2 cellular contexts compared by ENCODE assay signal in the genomic region with DNA sequence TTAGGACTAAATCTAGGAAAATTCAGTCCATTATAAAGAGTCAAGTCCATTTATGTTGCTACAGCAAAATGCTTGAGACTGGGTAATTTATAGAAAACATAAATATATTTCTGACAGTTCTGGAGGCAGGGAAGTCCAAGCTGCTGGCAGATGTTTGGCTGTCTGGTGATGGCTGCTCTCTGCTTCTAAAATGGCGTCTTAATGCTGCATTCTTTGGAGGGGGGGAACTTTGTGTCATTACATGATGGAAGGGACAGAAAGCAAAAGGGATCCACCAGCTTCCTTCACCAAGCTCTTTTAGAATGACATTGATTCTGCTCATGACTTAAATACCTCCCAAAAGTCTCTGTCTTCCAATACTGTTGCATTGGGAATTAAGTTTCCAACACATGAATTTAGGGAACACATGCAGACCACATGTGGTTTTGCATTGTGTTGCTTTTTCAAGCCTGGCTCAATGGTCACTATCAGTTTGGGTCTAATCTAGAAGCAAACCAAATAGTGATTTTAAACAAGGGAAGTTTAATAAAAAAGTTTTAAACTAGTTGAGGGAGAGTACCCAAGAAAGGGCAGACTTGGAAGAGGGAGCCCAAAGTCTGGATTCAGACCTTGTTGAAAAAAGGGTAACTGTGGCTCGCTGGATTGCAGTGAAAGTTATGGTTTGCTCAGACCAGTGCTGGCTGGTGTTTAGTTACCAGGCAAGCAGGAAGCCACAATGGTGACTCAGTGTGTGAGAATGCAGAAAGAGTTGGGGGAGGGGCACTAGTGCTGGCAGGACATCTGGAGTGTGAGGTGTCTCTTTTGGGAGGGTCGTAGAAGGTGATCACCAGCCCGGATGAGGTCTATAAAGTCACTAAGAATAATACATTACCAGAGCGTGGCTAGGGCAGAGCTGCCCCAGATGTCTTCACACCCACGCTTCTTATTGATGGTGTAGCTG.
TF ChIP-seq lines count a peak whose summit lies in the region.

No MANE protein-coding gene starts in this region.

TF ChIP-seq in PFSK-1, 5 proteins besides CTCF, POLR2A, EP300 and RAD21:
- TF ChIP-seq REST (IDR thresholded peaks at IDR 0.05; ENCODE audit: insufficient read depth in 1 of 2, low read depth in 2 of 2, low read length in 2 of 2) (no peak), FOXP2 (optimal IDR thresholded peaks at IDR 0.05; ENCODE audit: borderline replicate concordance, extremely low read depth, extremely low read length, insufficient read depth) (peak; percentile 56), SIN3A (IDR thresholded peaks at IDR 0.05; ENCODE audit: borderline replicate concordance, insufficient read depth, low read length) (no peak), POLR2AphosphoS5 (IDR thresholded peaks at IDR 0.05; ENCODE audit: low read depth, low read length) (no peak)
TF ChIP-seq in PFSK-1: peak in this region for 1.

TF ChIP-seq in H1, 55 proteins besides CTCF, POLR2A, EP300 and RAD21:
- TF ChIP-seq JUND (IDR thresholded peaks at IDR 0.05; ENCODE audit: low read length) (peak; percentile 99), TEAD4 (IDR thresholded peaks at IDR 0.05; ENCODE audit: low read depth, low read length) (peak; percentile 84), JUN (IDR thresholded peaks at IDR 0.05; ENCODE audit: low read depth, low read length) (peak; percentile 92), RNF2 (IDR thresholded peaks at IDR 0.05; ENCODE audit: borderline replicate concordance, low read depth, low read length, missing control alignments, poor library complexity, severe bottlenecking) (no peak), CHD1 (IDR thresholded peaks at IDR 0.05; ENCODE audit: low read depth, low read length) (no peak), SIRT6 (IDR thresholded peaks at IDR 0.05; ENCODE audit: low read length) (no peak), RXRA (IDR thresholded peaks at IDR 0.05; ENCODE audit: insufficient read depth, low read depth, low read length) (no peak), TCF12 (IDR thresholded peaks at IDR 0.05; ENCODE audit: low read depth, low read length) (peak; percentile 89; the same call in 1 of the 2 replicates), ZNF274 (IDR thresholded peaks at IDR 0.05; ENCODE audit: borderline replicate concordance, extremely low read depth, low read length) (no peak), ATF2 (IDR thresholded peaks at IDR 0.05; ENCODE audit: low read length) (no peak), BACH1 (IDR thresholded peaks at IDR 0.05; ENCODE audit: low read length) (no peak), POU5F1 (IDR thresholded peaks at IDR 0.05; ENCODE audit: low read depth, low read length) (no peak), CHD2 (IDR thresholded peaks at IDR 0.05; ENCODE audit: low read length) (0 out of 2 replicates have a peak, but pooled peaks have one; percentile 27), SIX5 (IDR thresholded peaks at IDR 0.05; ENCODE audit: low read depth, low read length) (no peak), HDAC2 (IDR thresholded peaks at IDR 0.05; ENCODE audit: borderline replicate concordance in 1 of 2, low read depth in 2 of 2, low read length in 2 of 2) (no peak), SUZ12 (IDR thresholded peaks at IDR 0.05; ENCODE audit: low read length) (no peak), ATF3 (IDR thresholded peaks at IDR 0.05; ENCODE audit: insufficient read depth, low read depth, low read length) (peak; percentile 75), TAF7 (optimal IDR thresholded peaks at IDR 0.05; ENCODE audit: borderline replicate concordance, low read depth, low read length) (no peak), EGR1 (IDR thresholded peaks at IDR 0.05; ENCODE audit: borderline replicate concordance, low read depth, low read length) (no peak), GTF2F1 (IDR thresholded peaks at IDR 0.05; ENCODE audit: borderline replicate concordance, low read depth, low read length) (no peak), BCL11A (IDR thresholded peaks at IDR 0.05; ENCODE audit: low read depth in 2 of 2, low read length in 2 of 2) (no peak), CTBP2 (IDR thresholded peaks at IDR 0.05; ENCODE audit: borderline replicate concordance, insufficient read depth, insufficient read length, low read length) (no peak), MAFK (IDR thresholded peaks at IDR 0.05; ENCODE audit: low read depth, low read length) (peak; percentile 40; the same call in 1 of the 2 replicates), SAP30 (IDR thresholded peaks at IDR 0.05; ENCODE audit: insufficient read depth, insufficient replicate concordance, low read length) (no peak), FOSL1 (IDR thresholded peaks at IDR 0.05; ENCODE audit: insufficient read depth, low read depth, low read length) (no peak), SP1 (IDR thresholded peaks at IDR 0.05; ENCODE audit: low read depth, low read length) (peak; percentile 90), GABPA (IDR thresholded peaks at IDR 0.05; ENCODE audit: borderline replicate concordance, insufficient read depth, low read length) (no peak), BRCA1 (IDR thresholded peaks at IDR 0.05; ENCODE audit: low read depth, low read length) (no peak), POLR2AphosphoS5 (IDR thresholded peaks at IDR 0.05; ENCODE audit: low read depth, low read length) (peak; percentile 59), CBX5 (IDR thresholded peaks at IDR 0.05; ENCODE audit: low read depth, low read length) (no peak), YY1 (IDR thresholded peaks at IDR 0.05; ENCODE audit: low read depth, low read length) (peak; percentile 83), ASH2L (IDR thresholded peaks at IDR 0.05; ENCODE audit: low read length) (peak; percentile 81), TAF1 (IDR thresholded peaks at IDR 0.05; ENCODE audit: low read depth, low read length) (peak; percentile 57), NRF1 (IDR thresholded peaks at IDR 0.05; ENCODE audit: low read depth, low read length) (no peak), MAX (IDR thresholded peaks at IDR 0.05) (0 out of 2 replicates have a peak, but pooled peaks have one; percentile 22), SP4 (IDR thresholded peaks at IDR 0.05; ENCODE audit: low read length) (no peak), SP2 (IDR thresholded peaks at IDR 0.05; ENCODE audit: low read length) (no peak), PHF8 (conservative IDR thresholded peaks at IDR 0.05; ENCODE audit: low read depth, low read length) (no peak), CBX8 (IDR thresholded peaks at IDR 0.05; ENCODE audit: borderline replicate concordance, low read depth, low read length) (no peak), RBBP5 (IDR thresholded peaks at IDR 0.05; ENCODE audit: borderline replicate concordance, low read depth, low read length) (no peak), CREB1 (IDR thresholded peaks at IDR 0.05) (peak; percentile 35; the same call in 1 of the 2 replicates)
- TF ChIP-seq, protein P1, sequence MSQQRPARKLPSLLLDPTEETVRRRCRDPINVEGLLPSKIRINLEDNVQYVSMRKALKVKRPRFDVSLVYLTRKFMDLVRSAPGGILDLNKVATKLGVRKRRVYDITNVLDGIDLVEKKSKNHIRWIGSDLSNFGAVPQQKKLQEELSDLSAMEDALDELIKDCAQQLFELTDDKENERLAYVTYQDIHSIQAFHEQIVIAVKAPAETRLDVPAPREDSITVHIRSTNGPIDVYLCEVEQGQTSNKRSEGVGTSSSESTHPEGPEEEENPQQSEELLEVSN (IDR thresholded peaks at IDR 0.05): no peak
